ENCODE assay signal across 15 cellular contexts in the genomic region with DNA sequence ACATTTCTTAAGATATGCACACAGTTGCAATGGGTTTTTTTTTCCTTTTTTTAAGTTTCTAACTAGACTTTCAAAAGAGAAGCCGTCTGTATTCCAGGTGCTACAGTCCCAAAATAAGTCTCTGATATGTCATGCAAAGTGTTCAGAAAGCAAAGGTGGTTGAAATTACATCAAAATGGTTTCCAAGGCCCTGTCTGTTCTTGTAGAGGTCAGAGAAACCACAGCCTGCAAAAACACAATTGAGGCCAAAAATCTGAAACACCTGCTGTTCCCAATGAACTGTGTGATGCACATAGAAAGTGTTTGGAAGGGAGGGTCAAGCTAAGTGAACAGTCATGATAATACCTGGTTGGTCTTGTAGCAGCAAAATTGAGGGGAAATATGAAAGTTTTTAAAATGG.
DNase-seq lines count a peak whose midpoint lies in the region; ATAC-seq, FAIRE-seq and TF ChIP-seq lines count a peak whose summit lies in the region.
"Had no signal": no experiment of that assay in that cellular context is flagged by ENCODE, and none has a peak within 500 bp of the region (broad histone marks: within the 10 kb centered on the region; RNA-seq: fewer than 3 reads in every experiment).

No MANE protein-coding gene starts in this region.

- no peak overlapping the region for H3K27ac Mint-ChIP-seq in nephron progenitor cell
- H3K27ac Mint-ChIP-seq: activated naive CD8-positive, alpha-beta T cell; dendritic cell treated with granulocyte-macrophage colony-stimulating factor and Interleukin-4, amounts not matched to agents 40 ng/mL and 50 ng/mL, for 4 days had no signal

- peaks cover 7% of the 10 kb centered on the region for H3K9me3 Mint-ChIP-seq in nephron progenitor cell
- H3K9me3 Mint-ChIP-seq: dendritic cell treated with granulocyte-macrophage colony-stimulating factor and Interleukin-4, amounts not matched to agents 40 ng/mL and 50 ng/mL, for 4 days; stimulated activated naive CD8-positive, alpha-beta T cell treated with anti-CD3 and anti-CD28 coated beads, Interleukin-15, amount 100 ng/mL, for 72 hours had no signal

- H3K4me1 Mint-ChIP-seq in nephron progenitor cell, result peaks cover 16% of the 10 kb centered on the region
- H3K4me1 Mint-ChIP-seq: stimulated activated naive CD8-positive, alpha-beta T cell treated with anti-CD3 and anti-CD28 coated beads, Interleukin-15, amount 100 ng/mL, for 72 hours had no signal

- TF ChIP-seq CTCF in nephron progenitor cell (IDR thresholded peaks at IDR 0.05), result no peak

- H3K36me3 Mint-ChIP-seq in nephron progenitor cell (ENCODE audit: low read depth), result peaks cover 17% of the 10 kb centered on the region

- no peak overlapping the region for H3K4me3 Mint-ChIP-seq in nephron progenitor cell
- H3K4me3 Mint-ChIP-seq: activated naive CD8-positive, alpha-beta T cell; dendritic cell treated with granulocyte-macrophage colony-stimulating factor and Interleukin-4, amounts not matched to agents 40 ng/mL and 50 ng/mL, for 4 days; stimulated activated naive CD8-positive, alpha-beta T cell treated with anti-CD3 and anti-CD28 coated beads, Interleukin-15, amount 100 ng/mL, for 72 hours had no signal

- H3K27me3 Mint-ChIP-seq in nephron progenitor cell (ENCODE audit: low read depth, poor library complexity), result no peaks in the 10 kb centered on the region
- H3K27me3 Mint-ChIP-seq: activated naive CD8-positive, alpha-beta T cell; dendritic cell treated with granulocyte-macrophage colony-stimulating factor and Interleukin-4, amounts not matched to agents 40 ng/mL and 50 ng/mL, for 4 days; stimulated activated naive CD8-positive, alpha-beta T cell treated with anti-CD3 and anti-CD28 coated beads, Interleukin-15, amount 100 ng/mL, for 72 hours had no signal

- DNase-seq in NCI-H2227 treated with DMSO at 0.1 percent for 48 hours (lab: John Stamatoyannopoulos, UW), result peak; percentile 75
- DNase-seq in nephron progenitor cell, result no peak
- DNase-seq in H4 (ENCODE audit: low spot score), result no peak
- DNase-seq in HTR-8/SVneo (ENCODE audit: insufficient read length, low spot score), result no peak
- no peak for DNase-seq in foreskin melanocyte
- DNase-seq: activated CD4-positive, alpha-beta T cell treated with anti-CD3 and anti-CD28 coated beads, Interleukin-2, amount 50 U/mL, for 48 hours; NCI-H1105 treated with DMSO at 0.1 percent for 48 hours; stimulated activated naive CD8-positive, alpha-beta T cell treated with anti-CD3 and anti-CD28 coated beads, Interleukin-15, amount 100 ng/mL, for 72 hours had no signal

- no peak for FAIRE-seq in HTR-8/SVneo (lab: Jason Lieb, UNC)
- FAIRE-seq: frontal cortex had no signal

- ATAC-seq in GM18519 (IDR thresholded peaks at IDR 0.05; ENCODE audit: low FRiP score, unreplicated experiment) (peak; percentile 54), GM21390 (IDR thresholded peaks at IDR 0.05; ENCODE audit: unreplicated experiment) (peak; percentile 89), HG03039 (IDR thresholded peaks at IDR 0.05; ENCODE audit: unreplicated experiment) (peak; percentile 65)
- ATAC-seq: left lobe of liver; stimulated activated naive CD8-positive, alpha-beta T cell treated with anti-CD3 and anti-CD28 coated beads, Interleukin-15, amount 100 ng/mL, for 72 hours had no signal
